32 cellular contexts compared by ENCODE assay signal in genomic region chrX:72360326-72360725, GRCh38. TPM values are rescaled to one million over a fixed set of nuclear protein-coding genes. Genes with fewer than 3 reads are reported as not detected.
"Had no signal": no experiment of that assay in that cellular context is flagged by ENCODE, and none has a peak within 500 bp of the region (broad histone marks: within the 10 kb centered on the region; RNA-seq: fewer than 3 reads in every experiment).

No MANE protein-coding gene starts in this region.

- DNase-seq: activated effector memory CD4-positive, alpha-beta T cell treated with anti-CD3 and anti-CD28 coated beads, Interleukin-2, amount 50 U/mL, for 16 hours; activated effector memory CD4-positive, alpha-beta T cell treated with Interleukin-2 at 50 U/mL for 16 hours; activated gamma-delta T cell; activated gamma-delta T cell treated with Interleukin-2 at 50 U/mL for 16 hours; activated naive CD4-positive, alpha-beta T cell; activated naive CD4-positive, alpha-beta T cell treated with anti-CD3 and anti-CD28 coated beads for 36 hours; activated naive CD4-positive, alpha-beta T cell treated with anti-CD3 and anti-CD28 coated beads, Interleukin-2, amount 10 ng/mL, durations not matched to agents 7 days and 5 days; activated naive CD4-positive, alpha-beta T cell treated with anti-CD3 and anti-CD28 coated beads, Interleukin-2, amount 50 U/mL, for 16 hours; activated naive CD4-positive, alpha-beta T cell treated with Interleukin-2 at 50 U/mL for 16 hours; activated naive CD8-positive, alpha-beta T cell treated with anti-CD3 and anti-CD28 coated beads for 36 hours; activated naive CD8-positive, alpha-beta T cell treated with anti-CD3 and anti-CD28 coated beads, Interleukin-2, amount 10 ng/mL, durations not matched to agents 7 days and 5 days; activated naive CD8-positive, alpha-beta T cell treated with anti-CD3 and anti-CD28 coated beads, Interleukin-2, amount 50 U/mL, for 24 hours; activated T-cell treated with anti-CD3 and anti-CD28 coated beads, Interleukin-2, amount 50 U/mL, for 1 hour; activated T-cell treated with anti-CD3 and anti-CD28 coated beads, Interleukin-2, amount 50 U/mL, for 24 hours; activated T-cell treated with anti-CD3 and anti-CD28 coated beads, Interleukin-2, amount 50 U/mL, for 4 hours; activated T-cell treated with anti-CD3 and anti-CD28 coated beads, Interleukin-2, amount 50 U/mL, for 48 hours; activated T-cell treated with anti-CD3 and anti-CD28 coated beads, Interleukin-2, amount 50 U/mL, for 72 hours; adrenal gland; amniotic stem cell; amygdala; anterior cingulate cortex; aorta; body of pancreas; brain microvascular endothelial cell; caudate nucleus; central memory CD4-positive, alpha-beta T cell; cerebellar nuclear complex had no signal

RNA-seq across cellular contexts. Expression of gene CITED1, which starts 54.6 kb away (rescaled TPM):
- total RNA-seq: activated naive CD4-positive, alpha-beta T cell treated with anti-CD3 and anti-CD28 coated beads for 36 hours; activated naive CD8-positive, alpha-beta T cell treated with anti-CD3 and anti-CD28 coated beads for 36 hours; activated T-cell treated with anti-CD3 and anti-CD28 coated beads, Interleukin-2, amount 50 U/mL, for 4 hours; activated T-helper 17 cell treated with anti-CD3 and anti-CD28 coated beads, Interleukin-2, amount 50 U/mL, for 72 hours; activated T-helper 2 cell treated with anti-CD3 and anti-CD28 coated beads, Interferon-gamma antibody, Interleukin-2, Interleukin-4, amounts not matched to agents 10 μg/mL and 5 μg/mL and 100 μg/mL, durations not matched to agents 14 hours and 24 hours and 36 hours; aorta; ascending aorta; astrocyte; body of pancreas; bronchial epithelial cell had no signal
